In the genomic region with DNA sequence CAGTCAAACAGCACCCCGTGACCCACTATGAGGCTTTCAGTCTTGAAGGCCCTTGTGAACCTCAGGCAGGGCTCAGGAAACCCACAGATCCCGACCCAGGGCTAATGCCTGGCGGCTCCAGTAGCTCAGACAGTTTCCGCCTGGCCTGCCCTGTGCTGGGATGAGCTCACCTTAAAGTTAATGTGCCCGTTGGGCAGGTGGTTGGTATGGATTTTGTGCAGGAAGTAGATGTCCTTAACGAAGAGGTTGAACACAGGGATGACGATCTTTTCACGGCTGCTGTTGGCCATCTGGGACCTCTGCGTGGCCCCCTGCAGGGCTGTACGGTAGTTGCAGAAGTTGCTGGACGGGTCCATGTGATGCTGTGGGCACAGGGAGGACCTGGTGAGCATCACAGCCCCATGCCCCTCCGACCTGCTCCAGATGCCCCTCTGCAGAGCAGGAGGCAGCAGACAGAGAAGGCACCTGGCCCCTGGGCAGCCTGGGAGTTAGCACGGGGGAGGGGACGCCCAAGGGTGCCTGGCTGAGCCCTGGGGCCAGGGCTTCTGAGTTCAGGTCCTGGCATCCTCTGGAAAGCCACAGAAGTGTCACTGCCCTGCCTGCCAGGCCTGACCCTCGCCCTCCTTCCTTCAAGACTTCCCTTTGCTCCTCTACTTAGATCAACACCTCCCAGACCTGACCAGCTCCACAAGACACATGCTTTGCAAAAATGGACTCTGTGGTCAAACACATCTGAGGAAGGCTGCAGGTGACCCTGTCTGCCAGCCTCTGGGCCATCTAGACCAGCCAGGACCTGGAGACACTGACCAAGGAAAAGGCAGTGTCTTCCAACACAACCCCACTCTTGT, we compare ENCODE assay signal across 8 cellular contexts. TPM values are rescaled to one million over a fixed set of nuclear protein-coding genes. Genes with fewer than 3 reads are reported as not detected.
DNase-seq lines count a peak whose midpoint lies in the region; TF ChIP-seq lines count a peak whose summit lies in the region.

No MANE protein-coding gene starts in this region.

- H3T11ph ChIP-seq in H9 (ENCODE audit: low read length), result no peak overlapping the region

- H2BK15ac ChIP-seq in H9 (ENCODE audit: low read depth, low read length), result no peak overlapping the region

- H2BK120ac ChIP-seq in H9 (ENCODE audit: low read depth, low read length, poor library complexity, severe bottlenecking), result no peak overlapping the region

- H3K18ac ChIP-seq in H9 (ENCODE audit: insufficient read length, low read depth, low read length), result no peak overlapping the region

- no peaks in the 10 kb centered on the region for H3K79me1 ChIP-seq in H9 (ENCODE audit: insufficient read depth, low read depth, low read length, poor library complexity, severe bottlenecking)

- TF ChIP-seq EP300 in tibial nerve (IDR thresholded peaks at IDR 0.05), result no peak

- H2AK5ac ChIP-seq in H9 (ENCODE audit: insufficient read length, low read length), result no peak overlapping the region

- H2BK20ac ChIP-seq in H9 (ENCODE audit: low read depth, low read length, poor library complexity, severe bottlenecking), result no peak overlapping the region

- peaks cover 30 to 51% (median 47%) of the 10 kb centered on the region in 3 experiments; a peak in 6 of 7 replicates for H3K36me3 Mint-ChIP-seq in H9 (ENCODE audit: insufficient read depth in 1 of 3, low read depth in 3 of 3)

- no peaks in the 10 kb centered on the region for H3K27me3 Mint-ChIP-seq in H9 (ENCODE audit: low read depth)

- DNase-seq in BJ (ENCODE audit: low read depth), result no peak
- DNase-seq in H9, result peak; percentile 32
- DNase-seq in WERI-Rb-1, result peak; percentile 66
- peak; percentile 29 for DNase-seq in left kidney (ENCODE audit: low read depth, low spot score)
- no peak for DNase-seq in NCI-H510A treated with DMSO at 0.1 percent for 48 hours (lab: John Stamatoyannopoulos, UW)
- no peak for DNase-seq in tibial nerve (ENCODE audit: low spot score in 2 of 2)
- no peak for DNase-seq in A172 (ENCODE audit: low spot score)
- DNase-seq in kidney glomerular epithelial cell (lab: John Stamatoyannopoulos, UW), result no peak

- H3K4me1 ChIP-seq in H9 (ENCODE audit: insufficient read depth, low read length) (no peaks in the 10 kb centered on the region), tibial nerve (peaks cover 0 to 27% (median 16%) of the 10 kb centered on the region in 4 donors)

- no peaks in the 10 kb centered on the region for H3K9me3 Mint-ChIP-seq in H9

- H3K56ac ChIP-seq in H9 (ENCODE audit: insufficient read length, low read depth, low read length), result no peak overlapping the region

- H3K23ac ChIP-seq in H9 (ENCODE audit: insufficient read length, low read depth, low read length), result no peak overlapping the region

- no peaks in the 10 kb centered on the region for H3K23me2 ChIP-seq in H9 (ENCODE audit: insufficient read length, low read depth, low read length, poor library complexity, severe bottlenecking)

- no peak overlapping the region for H3K4ac ChIP-seq in H9 (ENCODE audit: low read depth, low read length)

- no peak overlapping the region for H4K91ac ChIP-seq in H9 (ENCODE audit: insufficient read length, low read depth, low read length)

- H3K4me3 Mint-ChIP-seq in H9, result no peak overlapping the region

- H4K5ac ChIP-seq in H9 (ENCODE audit: insufficient read length, low read depth, low read length), result no peak overlapping the region

- TF ChIP-seq POLR2A in tibial nerve (IDR thresholded peaks at IDR 0.05), result no peak

- no peaks in the 10 kb centered on the region for H3K9me3 ChIP-seq in H9 (ENCODE audit: control insufficient read depth, low read depth, low read length)
- H3K9me3 ChIP-seq in WERI-Rb-1 (ENCODE audit: severe bottlenecking), result no peaks in the 10 kb centered on the region
- no peaks in the 10 kb centered on the region for H3K9me3 ChIP-seq in tibial nerve

- H3K36me3 ChIP-seq in BJ (ENCODE audit: control insufficient read depth, insufficient read depth, low read length), result no peaks in the 10 kb centered on the region
- H3K36me3 ChIP-seq in WERI-Rb-1, result no peaks in the 10 kb centered on the region
- peaks cover 0 to 69% (median 0%) of the 10 kb centered on the region in 3 donors for H3K36me3 ChIP-seq in tibial nerve

- no peak overlapping the region for H2AFZ ChIP-seq in H9 (ENCODE audit: low read length)

- no peaks in the 10 kb centered on the region for H3K79me2 ChIP-seq in H9 (ENCODE audit: insufficient read depth, low read length)

- H3K27ac ChIP-seq in H9 (ENCODE audit: insufficient read length, low read depth, low read length) (no peak overlapping the region), WERI-Rb-1 (no peak overlapping the region), tibial nerve (no peak overlapping the region)

- WGBS in H9 (ENCODE audit: extremely low coverage, insufficient read length, low lambda C conversion rate), result no CpG with 5 or more reads among the region's 15 CpGs
- WGBS in tibial nerve, 2 donors, result 81 to 82% methylated on average over 8 to 10 of the region's 15 CpGs

- H2BK12ac ChIP-seq in H9 (ENCODE audit: insufficient read length, low read depth, low read length), result no peak overlapping the region

- no peaks in the 10 kb centered on the region for H4K20me1 ChIP-seq in H9 (ENCODE audit: control insufficient read depth, insufficient read depth, insufficient read length)

- H2BK5ac ChIP-seq in H9 (ENCODE audit: insufficient read length, low read length), result no peak overlapping the region

- CTCF ChIA-PET in BJ (lab: Yijun Ruan, JAX), result interaction anchor here (1.0 to 1.1 kb wide), 2 partner anchors 15 to 36 kb away, joined by 3 to 5 read pairs; no protein-coding TSS in a partner anchor

- peak; percentile 51 for TF ChIP-seq CTCF in BJ (IDR thresholded peaks at IDR 0.05; ENCODE audit: insufficient read depth, low read depth, low read length)
- TF ChIP-seq CTCF in H9 (conservative IDR thresholded peaks at IDR 0.05), result peak; percentile 54
- TF ChIP-seq CTCF in WERI-Rb-1 (IDR thresholded peaks at IDR 0.05; ENCODE audit: low read depth, low read length), result peak; percentile 83
- TF ChIP-seq CTCF in tibial nerve (IDR thresholded peaks at IDR 0.05), result no peak

- no peak overlapping the region for H4K8ac ChIP-seq in H9 (replicated peaks; ENCODE audit: insufficient read length, low read depth, low read length)

- H3K9ac ChIP-seq in H9 (ENCODE audit: extremely low read depth, insufficient read length, low read length), result no peak overlapping the region

- no peak overlapping the region; a peak in 1 of 7 replicates for H3K27ac Mint-ChIP-seq in H9

- no peak overlapping the region for H3K14ac ChIP-seq in H9 (ENCODE audit: insufficient read depth, low read length)

- no peak overlapping the region for H3K4me2 ChIP-seq in H9 (ENCODE audit: insufficient read depth, insufficient read length, low read length)

- H3K27me3 ChIP-seq in BJ (ENCODE audit: control insufficient read depth, insufficient read depth, low read length), result no peaks in the 10 kb centered on the region
- H3K27me3 ChIP-seq in H9 (ENCODE audit: insufficient read depth, low read length), result no peaks in the 10 kb centered on the region
- no peaks in the 10 kb centered on the region for H3K27me3 ChIP-seq in WERI-Rb-1 (ENCODE audit: insufficient read depth, low read depth, severe bottlenecking)
- H3K27me3 ChIP-seq in tibial nerve, result no peaks in the 10 kb centered on the region

- H3K4me3 ChIP-seq in BJ (ENCODE audit: low read depth, low read length), result no peak overlapping the region
- H3K4me3 ChIP-seq in WERI-Rb-1 (ENCODE audit: low read depth, low read length), result no peak overlapping the region
- H3K4me3 ChIP-seq in tibial nerve, result no peak overlapping the region

- POLR2A ChIA-PET in BJ (lab: Charles Lee), result interaction anchor here (0.6 kb wide), 1 partner anchor 43 kb away, joined by 4 read pairs; no protein-coding TSS in a partner anchor

- H3K4me1 Mint-ChIP-seq in H9, result peaks cover 12 to 19% of the 10 kb centered on the region in 2 experiments

RNA-seq across cellular contexts. Expression of a gene that starts 59.8 kb away (rescaled TPM):
- polyA plus RNA-seq in BJ (2011; rRNA removed), result 14.1 and 24.9 TPM in 2 replicates
- 10.0 and 10.4 TPM in 2 replicates for polyA minus RNA-seq in BJ (2011; rRNA and poly(A)+ RNA removed)
- total RNA-seq in H9 (2021), result 8.9 and 9.7 TPM in 2 replicates
- 10 to 100 TPM; 29.1 to 43.3 (median 34.7) TPM for total RNA-seq in tibial nerve
- 12.2 and 15.4 TPM in 2 replicates for total RNA-seq in A172 (2014; rRNA removed; shearing (Covaris generic))

Comparison
In these comparisons a context has a peak if more than half of its experiments do, and no peak if none do; other contexts are left out.
1. DNase-seq: peak in H9 (single experiment), WERI-Rb-1 (single experiment) and left kidney (single experiment); none in BJ (single experiment), NCI-H510A treated with DMSO at 0.1 percent for 48 hours (single experiment), tibial nerve (0 of 2), A172 (single experiment) and kidney glomerular epithelial cell (single experiment).
2. CTCF ChIP-seq: peak in BJ (single experiment), H9 (single experiment) and WERI-Rb-1 (single experiment); none in tibial nerve (0 of 5).